Comparison of ENCODE assay signal across 1 cellular context in the genomic region with DNA sequence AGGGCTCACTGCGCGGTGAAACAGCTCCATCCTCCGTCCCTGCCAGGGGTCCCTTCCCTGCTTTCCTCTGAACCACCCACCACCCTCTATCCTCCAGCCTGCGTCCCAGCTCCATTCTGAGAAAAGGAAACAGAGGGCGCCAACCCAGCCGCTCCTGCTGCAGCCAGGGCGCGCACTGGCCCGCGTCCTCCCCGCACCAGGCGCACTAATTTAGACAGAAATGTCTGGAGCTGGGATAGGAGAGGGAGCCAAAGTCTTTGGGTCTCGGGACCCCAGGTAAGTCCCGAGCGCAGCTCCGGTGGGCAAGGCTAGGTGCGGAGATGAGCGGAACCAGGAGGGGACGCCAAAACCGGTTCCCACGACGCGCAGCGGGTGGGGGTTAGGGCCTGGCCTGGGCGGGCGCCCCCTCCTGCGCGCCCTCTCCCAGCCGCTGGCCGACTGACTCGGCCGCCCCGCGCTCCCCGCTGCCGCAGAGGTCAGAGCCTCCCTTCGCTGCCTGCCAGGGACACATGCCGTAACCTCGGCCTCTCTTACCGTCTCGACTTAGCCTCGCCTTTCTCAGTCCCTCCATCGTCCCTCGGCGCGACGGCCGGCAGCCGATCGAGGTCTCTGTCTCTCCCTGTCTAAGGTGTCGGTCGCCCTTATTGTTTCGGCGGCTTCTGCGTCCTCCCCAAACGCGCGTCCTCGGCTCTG.
TF ChIP-seq lines count a peak whose summit lies in the region.

No MANE protein-coding gene starts in this region.

TF ChIP-seq in HepG2, 621 proteins besides CTCF, POLR2A, EP300 and RAD21 (continued from another document and continues in another):
- TF ChIP-seq ZBTB37 (CRISPR knock-in tag; IDR thresholded peaks at IDR 0.05) = no peak
- TF ChIP-seq ZNF816 (CRISPR knock-in tag; IDR thresholded peaks at IDR 0.05; ENCODE audit: borderline replicate concordance) = no peak
- TF ChIP-seq, protein P1, sequence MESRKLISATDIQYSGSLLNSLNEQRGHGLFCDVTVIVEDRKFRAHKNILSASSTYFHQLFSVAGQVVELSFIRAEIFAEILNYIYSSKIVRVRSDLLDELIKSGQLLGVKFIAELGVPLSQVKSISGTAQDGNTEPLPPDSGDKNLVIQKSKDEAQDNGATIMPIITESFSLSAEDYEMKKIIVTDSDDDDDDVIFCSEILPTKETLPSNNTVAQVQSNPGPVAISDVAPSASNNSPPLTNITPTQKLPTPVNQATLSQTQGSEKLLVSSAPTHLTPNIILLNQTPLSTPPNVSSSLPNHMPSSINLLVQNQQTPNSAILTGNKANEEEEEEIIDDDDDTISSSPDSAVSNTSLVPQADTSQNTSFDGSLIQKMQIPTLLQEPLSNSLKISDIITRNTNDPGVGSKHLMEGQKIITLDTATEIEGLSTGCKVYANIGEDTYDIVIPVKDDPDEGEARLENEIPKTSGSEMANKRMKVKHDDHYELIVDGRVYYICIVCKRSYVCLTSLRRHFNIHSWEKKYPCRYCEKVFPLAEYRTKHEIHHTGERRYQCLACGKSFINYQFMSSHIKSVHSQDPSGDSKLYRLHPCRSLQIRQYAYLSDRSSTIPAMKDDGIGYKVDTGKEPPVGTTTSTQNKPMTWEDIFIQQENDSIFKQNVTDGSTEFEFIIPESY (CRISPR knock-in tag; IDR thresholded peaks at IDR 0.05) = no peak
- TF ChIP-seq ZNF232 (CRISPR knock-in tag; IDR thresholded peaks at IDR 0.05; ENCODE audit: borderline replicate concordance) = 0 out of 2 replicates have a peak, but pooled peaks have one; percentile 60
- TF ChIP-seq, protein P2, sequence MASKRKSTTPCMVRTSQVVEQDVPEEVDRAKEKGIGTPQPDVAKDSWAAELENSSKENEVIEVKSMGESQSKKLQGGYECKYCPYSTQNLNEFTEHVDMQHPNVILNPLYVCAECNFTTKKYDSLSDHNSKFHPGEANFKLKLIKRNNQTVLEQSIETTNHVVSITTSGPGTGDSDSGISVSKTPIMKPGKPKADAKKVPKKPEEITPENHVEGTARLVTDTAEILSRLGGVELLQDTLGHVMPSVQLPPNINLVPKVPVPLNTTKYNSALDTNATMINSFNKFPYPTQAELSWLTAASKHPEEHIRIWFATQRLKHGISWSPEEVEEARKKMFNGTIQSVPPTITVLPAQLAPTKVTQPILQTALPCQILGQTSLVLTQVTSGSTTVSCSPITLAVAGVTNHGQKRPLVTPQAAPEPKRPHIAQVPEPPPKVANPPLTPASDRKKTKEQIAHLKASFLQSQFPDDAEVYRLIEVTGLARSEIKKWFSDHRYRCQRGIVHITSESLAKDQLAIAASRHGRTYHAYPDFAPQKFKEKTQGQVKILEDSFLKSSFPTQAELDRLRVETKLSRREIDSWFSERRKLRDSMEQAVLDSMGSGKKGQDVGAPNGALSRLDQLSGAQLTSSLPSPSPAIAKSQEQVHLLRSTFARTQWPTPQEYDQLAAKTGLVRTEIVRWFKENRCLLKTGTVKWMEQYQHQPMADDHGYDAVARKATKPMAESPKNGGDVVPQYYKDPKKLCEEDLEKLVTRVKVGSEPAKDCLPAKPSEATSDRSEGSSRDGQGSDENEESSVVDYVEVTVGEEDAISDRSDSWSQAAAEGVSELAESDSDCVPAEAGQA (IDR thresholded peaks at IDR 0.05; ENCODE audit: low read depth) = no peak
- TF ChIP-seq, protein P2 (CRISPR knock-in tag; IDR thresholded peaks at IDR 0.05; ENCODE audit: borderline replicate concordance) = no peak
- TF ChIP-seq HES4 (CRISPR knock-in tag; IDR thresholded peaks at IDR 0.05; ENCODE audit: borderline replicate concordance) = no peak
- TF ChIP-seq NFE2L1 (CRISPR knock-in tag; IDR thresholded peaks at IDR 0.05; ENCODE audit: borderline replicate concordance) = no peak
- TF ChIP-seq ZNF180 (CRISPR knock-in tag; IDR thresholded peaks at IDR 0.05; ENCODE audit: borderline replicate concordance, low read depth) = no peak
- TF ChIP-seq ZNF431 (CRISPR knock-in tag; IDR thresholded peaks at IDR 0.05; ENCODE audit: borderline replicate concordance, low read depth) = no peak
- TF ChIP-seq HNF1A (IDR thresholded peaks at IDR 0.05; ENCODE audit: low read depth) = no peak
- TF ChIP-seq HNF1A (CRISPR knock-in tag; IDR thresholded peaks at IDR 0.05; ENCODE audit: borderline replicate concordance) = 0 out of 2 replicates have a peak, but pooled peaks have one; percentile 10
- TF ChIP-seq, protein P3, sequence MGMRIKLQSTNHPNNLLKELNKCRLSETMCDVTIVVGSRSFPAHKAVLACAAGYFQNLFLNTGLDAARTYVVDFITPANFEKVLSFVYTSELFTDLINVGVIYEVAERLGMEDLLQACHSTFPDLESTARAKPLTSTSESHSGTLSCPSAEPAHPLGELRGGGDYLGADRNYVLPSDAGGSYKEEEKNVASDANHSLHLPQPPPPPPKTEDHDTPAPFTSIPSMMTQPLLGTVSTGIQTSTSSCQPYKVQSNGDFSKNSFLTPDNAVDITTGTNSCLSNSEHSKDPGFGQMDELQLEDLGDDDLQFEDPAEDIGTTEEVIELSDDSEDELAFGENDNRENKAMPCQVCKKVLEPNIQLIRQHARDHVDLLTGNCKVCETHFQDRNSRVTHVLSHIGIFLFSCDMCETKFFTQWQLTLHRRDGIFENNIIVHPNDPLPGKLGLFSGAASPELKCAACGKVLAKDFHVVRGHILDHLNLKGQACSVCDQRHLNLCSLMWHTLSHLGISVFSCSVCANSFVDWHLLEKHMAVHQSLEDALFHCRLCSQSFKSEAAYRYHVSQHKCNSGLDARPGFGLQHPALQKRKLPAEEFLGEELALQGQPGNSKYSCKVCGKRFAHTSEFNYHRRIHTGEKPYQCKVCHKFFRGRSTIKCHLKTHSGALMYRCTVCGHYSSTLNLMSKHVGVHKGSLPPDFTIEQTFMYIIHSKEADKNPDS (CRISPR knock-in tag; IDR thresholded peaks at IDR 0.05) = no peak
- TF ChIP-seq HMGA1 (CRISPR knock-in tag; conservative IDR thresholded peaks at IDR 0.05) = no peak
- TF ChIP-seq TFDP1 (CRISPR knock-in tag; IDR thresholded peaks at IDR 0.05; ENCODE audit: borderline replicate concordance) = no peak
- no peak for TF ChIP-seq ZNF619 (CRISPR knock-in tag; IDR thresholded peaks at IDR 0.05)
- TF ChIP-seq HOXD1 (CRISPR knock-in tag; IDR thresholded peaks at IDR 0.05) = no peak
- no peak for TF ChIP-seq RARA (CRISPR knock-in tag; IDR thresholded peaks at IDR 0.05)
- no peak for TF ChIP-seq ARID5B (CRISPR knock-in tag; IDR thresholded peaks at IDR 0.05)
- no peak for TF ChIP-seq SNAPC2 (CRISPR knock-in tag; IDR thresholded peaks at IDR 0.05)
- TF ChIP-seq, protein P4, sequence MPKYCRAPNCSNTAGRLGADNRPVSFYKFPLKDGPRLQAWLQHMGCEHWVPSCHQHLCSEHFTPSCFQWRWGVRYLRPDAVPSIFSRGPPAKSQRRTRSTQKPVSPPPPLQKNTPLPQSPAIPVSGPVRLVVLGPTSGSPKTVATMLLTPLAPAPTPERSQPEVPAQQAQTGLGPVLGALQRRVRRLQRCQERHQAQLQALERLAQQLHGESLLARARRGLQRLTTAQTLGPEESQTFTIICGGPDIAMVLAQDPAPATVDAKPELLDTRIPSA (CRISPR knock-in tag; IDR thresholded peaks at IDR 0.05; ENCODE audit: borderline replicate concordance) = no peak
- TF ChIP-seq, protein P5, sequence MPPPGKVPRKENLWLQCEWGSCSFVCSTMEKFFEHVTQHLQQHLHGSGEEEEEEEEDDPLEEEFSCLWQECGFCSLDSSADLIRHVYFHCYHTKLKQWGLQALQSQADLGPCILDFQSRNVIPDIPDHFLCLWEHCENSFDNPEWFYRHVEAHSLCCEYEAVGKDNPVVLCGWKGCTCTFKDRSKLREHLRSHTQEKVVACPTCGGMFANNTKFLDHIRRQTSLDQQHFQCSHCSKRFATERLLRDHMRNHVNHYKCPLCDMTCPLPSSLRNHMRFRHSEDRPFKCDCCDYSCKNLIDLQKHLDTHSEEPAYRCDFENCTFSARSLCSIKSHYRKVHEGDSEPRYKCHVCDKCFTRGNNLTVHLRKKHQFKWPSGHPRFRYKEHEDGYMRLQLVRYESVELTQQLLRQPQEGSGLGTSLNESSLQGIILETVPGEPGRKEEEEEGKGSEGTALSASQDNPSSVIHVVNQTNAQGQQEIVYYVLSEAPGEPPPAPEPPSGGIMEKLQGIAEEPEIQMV (CRISPR knock-in tag; IDR thresholded peaks at IDR 0.05; ENCODE audit: low read depth) = no peak
- no peak for TF ChIP-seq HNF4G (IDR thresholded peaks at IDR 0.05; ENCODE audit: borderline replicate concordance, low read depth, low read length)
- no peak for TF ChIP-seq HNF4G (CRISPR knock-in tag; IDR thresholded peaks at IDR 0.05; ENCODE audit: borderline replicate concordance, low read depth)
- no peak for TF ChIP-seq THAP11 (CRISPR knock-in tag; IDR thresholded peaks at IDR 0.05)
- TF ChIP-seq ZNF432 (CRISPR knock-in tag; IDR thresholded peaks at IDR 0.05; ENCODE audit: borderline replicate concordance) = no peak
